ENCODE assay signal across 8 cellular contexts in the genomic region with DNA sequence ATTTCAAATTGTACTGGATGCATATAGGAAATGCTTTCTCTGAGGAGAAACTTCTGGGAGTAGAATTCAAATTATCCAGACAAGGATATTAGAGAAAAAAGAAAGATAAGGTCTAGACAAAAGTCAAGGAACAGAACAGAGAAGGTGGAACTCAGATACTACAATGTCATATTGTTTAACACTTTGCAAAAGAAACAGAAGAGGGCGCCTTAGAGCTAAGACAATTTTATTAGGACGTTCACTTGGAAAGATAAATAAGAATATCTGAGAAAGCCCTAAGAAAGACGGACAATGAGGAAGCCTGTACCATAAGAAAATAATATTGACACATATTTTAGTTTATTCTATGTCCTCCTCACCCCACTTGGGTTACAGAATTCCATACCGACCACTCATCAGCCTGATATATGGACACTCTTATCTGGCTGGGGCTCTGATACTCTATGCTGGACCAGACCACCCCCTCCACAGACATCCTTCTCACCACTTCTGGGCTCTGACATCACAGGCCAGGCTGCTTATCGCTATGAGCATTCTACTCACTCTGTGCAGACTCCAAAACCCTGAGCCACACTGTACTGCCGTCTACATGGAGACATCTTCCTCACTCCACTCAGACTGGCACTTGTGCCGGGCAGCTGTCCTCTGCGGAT. TPM values are rescaled to one million over a fixed set of nuclear protein-coding genes. Genes with fewer than 3 reads are reported as not detected.
DNase-seq lines count a peak whose midpoint lies in the region; ATAC-seq and TF ChIP-seq lines count a peak whose summit lies in the region.

No MANE protein-coding gene starts in this region.

- intact Hi-C loops in gastrocnemius medialis (cut with DNase I; ENCODE audit: low total_unique reads), result no loop called here

- H3K4me2 ChIP-seq in Karpas-422 (ENCODE audit: low read depth, low read length, poor library complexity, severe bottlenecking), result no peak overlapping the region

- H3K4me1 Mint-ChIP-seq in T-helper 17 cell, result peaks cover 12% of the 10 kb centered on the region

- H3K4me3 Mint-ChIP-seq in T-helper 17 cell, result no peak overlapping the region

- no peak overlapping the region for H3K27ac Mint-ChIP-seq in T-helper 17 cell

- no peaks in the 10 kb centered on the region for H4K20me1 ChIP-seq in Karpas-422 (ENCODE audit: insufficient read depth, low read depth, low read length)

- H3K27me3 ChIP-seq in Karpas-422 (ENCODE audit: low read length) (no peaks in the 10 kb centered on the region), gastroesophageal sphincter (no peaks in the 10 kb centered on the region), gastrocnemius medialis (no peaks in the 10 kb centered on the region)

- H3K9me3 ChIP-seq in Karpas-422 (ENCODE audit: low read length), result no peaks in the 10 kb centered on the region
- no peaks in the 10 kb centered on the region for H3K9me3 ChIP-seq in T-helper 17 cell (ENCODE audit: control insufficient read depth, low read length, poor library complexity, severe bottlenecking)
- no peaks in the 10 kb centered on the region for H3K9me3 ChIP-seq in gastroesophageal sphincter
- H3K9me3 ChIP-seq in gastrocnemius medialis, result no peaks in the 10 kb centered on the region

- TF ChIP-seq CTCF in gastroesophageal sphincter (IDR thresholded peaks at IDR 0.05) (peak in 3 of 4 experiments; percentile 51 to 57 (median 53)), gastrocnemius medialis (IDR thresholded peaks at IDR 0.05 in 4 of 5, conservative IDR thresholded peaks at IDR 0.05 in 1 of 5) (peak in 4 of 5 experiments; percentile 42 to 65 (median 44))

- in situ Hi-C loops in gastrocnemius medialis (cut with MboI; ENCODE audit: low sequenced_read_pairs in 4 of 4), result loop anchor here (5.0 to 25.0 kb wide), 4 partner anchors 37 to 845 kb away; a partner anchor contains a TSS

- no peaks in the 10 kb centered on the region for H3K4me1 ChIP-seq in Karpas-422 (ENCODE audit: low read length)
- H3K4me1 ChIP-seq in gastroesophageal sphincter, result no peaks in the 10 kb centered on the region
- no peaks in the 10 kb centered on the region for H3K4me1 ChIP-seq in gastrocnemius medialis

- ATAC-seq in T-helper 17 cell, result peak; percentile 71
- no peak for ATAC-seq in gastroesophageal sphincter
- ATAC-seq in gastrocnemius medialis, result peak; percentile 56 to 65
- ATAC-seq in GM19397 (IDR thresholded peaks at IDR 0.05; ENCODE audit: unreplicated experiment), result no peak

- WGBS in gastroesophageal sphincter (ENCODE audit: low coverage in 1 of 2), 2 donors, result 34 to 39% methylated on average over 7 to 8 of the region's 8 CpGs

- H3K27ac ChIP-seq in Karpas-422 (ENCODE audit: low read length) (no peak overlapping the region), gastroesophageal sphincter (no peak overlapping the region), gastrocnemius medialis (no peak overlapping the region)

- H2AFZ ChIP-seq in Karpas-422 (ENCODE audit: low read length), result no peak overlapping the region

- H3K79me2 ChIP-seq in Karpas-422 (ENCODE audit: low read length), result no peaks in the 10 kb centered on the region

- H3K4me3 ChIP-seq in Karpas-422 (ENCODE audit: low read length) (no peak overlapping the region), gastroesophageal sphincter (no peak overlapping the region), gastrocnemius medialis (no peak overlapping the region)

- no peaks in the 10 kb centered on the region for H3K9me2 ChIP-seq in Karpas-422 (replicated peaks; ENCODE audit: insufficient read depth, low read length)

- H3K27me3 Mint-ChIP-seq in T-helper 17 cell, result peaks cover 14% of the 10 kb centered on the region

- DNase-seq in DMS114 treated with DMSO at 0.1 percent for 48 hours (lab: John Stamatoyannopoulos, UW; ENCODE audit: unreplicated experiment) (peak; percentile 2), Karpas-422 (peak; percentile 81), T-helper 17 cell (no peak), gastrocnemius medialis (no peak), SHP77 treated with DMSO at 0.1 percent for 48 hours (lab: John Stamatoyannopoulos, UW) (no peak), epidermal melanocyte (ENCODE audit: insufficient read length, low spot score) (no peak)

- H3K36me3 Mint-ChIP-seq in T-helper 17 cell (ENCODE audit: low read depth), result no peaks in the 10 kb centered on the region

- no peak for TF ChIP-seq EP300 in gastroesophageal sphincter (IDR thresholded peaks at IDR 0.05)

- H3K9ac ChIP-seq in Karpas-422 (ENCODE audit: low read length), result no peak overlapping the region

- H3K36me3 ChIP-seq in Karpas-422 (ENCODE audit: insufficient read depth, low read length) (no peaks in the 10 kb centered on the region), gastroesophageal sphincter (no peaks in the 10 kb centered on the region), gastrocnemius medialis (no peaks in the 10 kb centered on the region)

- TF ChIP-seq POLR2A in gastroesophageal sphincter (IDR thresholded peaks at IDR 0.05), result no peak
- TF ChIP-seq POLR2A in gastrocnemius medialis (IDR thresholded peaks at IDR 0.05), result no peak

RNA-seq across cellular contexts. Expression of a gene that starts 9.1 kb away (rescaled TPM):
- total RNA-seq in Karpas-422 (2014; rRNA removed; shearing (Covaris generic); ENCODE audit: low replicate concordance), result 49.8 and 67.3 TPM in 2 replicates
- 10 to 100 TPM; 14.2 to 15.2 TPM for total RNA-seq in T-helper 17 cell
- 100 to 1,000 TPM; 104 to 139 (median 119) TPM for total RNA-seq in gastroesophageal sphincter
- total RNA-seq in gastrocnemius medialis, result 100 to 1,000 TPM; 163 to 270 (median 188) TPM

RNA-seq across cellular contexts. Expression of a gene that starts 42.6 kb away (rescaled TPM):
- total RNA-seq in Karpas-422 (2014; rRNA removed; shearing (Covaris generic); ENCODE audit: low replicate concordance), result 24.9 and 31.0 TPM in 2 replicates
- total RNA-seq in T-helper 17 cell, result 10 to 100 TPM; 23.5 to 28.1 TPM
- 10 to 100 TPM; 10.1 to 19.0 (median 11.6) TPM for total RNA-seq in gastroesophageal sphincter
- total RNA-seq in gastrocnemius medialis, result 10 to 100 TPM; 18.8 to 62.4 (median 26.2) TPM

Comparison
In these comparisons a context has a peak if more than half of its experiments do, and no peak if none do; other contexts are left out.
1. DNase-seq: peak in DMS114 treated with DMSO at 0.1 percent for 48 hours (single experiment) and Karpas-422 (single experiment); none in T-helper 17 cell (0 of 3), gastrocnemius medialis (0 of 2), SHP77 treated with DMSO at 0.1 percent for 48 hours (single experiment) and epidermal melanocyte (single experiment).
2. ATAC-seq: peak in T-helper 17 cell (single experiment) and gastrocnemius medialis (2 of 2); none in gastroesophageal sphincter (single experiment) and GM19397 (single experiment).